Comparison of ENCODE assay signal across 11 cellular contexts in the genomic region with DNA sequence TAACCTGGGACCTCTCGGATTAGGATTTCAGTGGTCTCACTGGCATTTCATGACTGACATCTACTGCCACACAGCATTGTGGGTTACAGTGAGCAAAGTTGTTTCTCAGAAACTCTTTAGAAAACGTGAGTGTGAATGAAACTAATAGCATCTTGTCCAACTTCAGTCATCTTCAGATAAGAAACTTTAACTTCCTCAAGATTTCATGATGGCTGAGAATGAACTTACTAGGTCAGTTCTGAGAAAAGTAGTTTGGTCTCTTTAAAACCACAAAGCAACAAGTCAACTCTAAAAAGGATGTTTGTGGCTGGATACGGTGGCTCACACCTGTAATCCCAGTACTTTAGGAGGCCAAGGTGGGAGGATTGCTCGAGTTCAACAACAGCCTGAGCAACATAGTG. TPM values are rescaled to one million over a fixed set of nuclear protein-coding genes. Genes with fewer than 3 reads are reported as not detected.
A peak's percentile ranks its signal among the peaks of the same experiment; 100 is the strongest.
DNase-seq lines count a peak whose midpoint lies in the region; ATAC-seq lines count a peak whose summit lies in the region.
"Had no signal": no experiment of that assay in that cellular context is flagged by ENCODE, and none has a peak within 500 bp of the region (broad histone marks: within the 10 kb centered on the region; RNA-seq: fewer than 3 reads in every experiment).

No MANE protein-coding gene starts in this region.

- H3K4me3 Mint-ChIP-seq in activated T-helper 2 cell treated with anti-CD3 and anti-CD28 coated beads, Interferon-gamma antibody, Interleukin-2, Interleukin-4, amounts not matched to agents 10 μg/mL and 5 μg/mL and 100 μg/mL, durations not matched to agents 14 hours and 24 hours and 36 hours (ENCODE audit: low read depth), result no peak overlapping the region
- H3K4me3 Mint-ChIP-seq: memory B cell had no signal

- in situ Hi-C loops in ACHN (cut with HindIII; ENCODE audit: low pct_ligation_motif_present, low pct_unique_long_range_greater_than_20kb, low sequenced_read_pairs), result no loop called here

- peaks cover 30% of the 10 kb centered on the region for H3K4me1 Mint-ChIP-seq in activated T-helper 2 cell treated with anti-CD3 and anti-CD28 coated beads, Interferon-gamma antibody, Interleukin-2, Interleukin-4, amounts not matched to agents 10 μg/mL and 5 μg/mL and 100 μg/mL, durations not matched to agents 14 hours and 24 hours and 36 hours (ENCODE audit: low read depth)
- H3K4me1 Mint-ChIP-seq: memory B cell had no signal

- no peaks in the 10 kb centered on the region for H3K9me3 Mint-ChIP-seq in activated T-helper 2 cell treated with anti-CD3 and anti-CD28 coated beads, Interferon-gamma antibody, Interleukin-2, Interleukin-4, amounts not matched to agents 10 μg/mL and 5 μg/mL and 100 μg/mL, durations not matched to agents 14 hours and 24 hours and 36 hours
- H3K9me3 Mint-ChIP-seq: memory B cell had no signal

- peak; percentile 20 for DNase-seq in activated T-helper 2 cell treated with anti-CD3 and anti-CD28 coated beads, Interferon-gamma antibody, Interleukin-2, Interleukin-4, amounts not matched to agents 10 μg/mL and 5 μg/mL and 100 μg/mL, durations not matched to agents 14 hours and 24 hours and 36 hours (ENCODE audit: low spot score)
- DNase-seq in NCI-H2081 treated with DMSO at 0.1 percent for 48 hours (lab: John Stamatoyannopoulos, UW) (no peak), NCI-H345 treated with DMSO at 0.1 percent for 48 hours (lab: John Stamatoyannopoulos, UW; ENCODE audit: unreplicated experiment) (no peak), cardiac septum (ENCODE audit: low spot score) (no peak), ACHN (no peak)
- DNase-seq: foreskin melanocyte, NCI-H1436 treated with DMSO at 0.1 percent for 48 hours had no signal

- ATAC-seq in GM18909 (IDR thresholded peaks at IDR 0.05; ENCODE audit: poor library complexity, unreplicated experiment) (peak; percentile 93), GM21526 (IDR thresholded peaks at IDR 0.05; ENCODE audit: low FRiP score, unreplicated experiment) (peak; percentile 63), HG03159 (IDR thresholded peaks at IDR 0.05; ENCODE audit: unreplicated experiment) (peak; percentile 85)

- H3K27ac Mint-ChIP-seq in activated T-helper 2 cell treated with anti-CD3 and anti-CD28 coated beads, Interferon-gamma antibody, Interleukin-2, Interleukin-4, amounts not matched to agents 10 μg/mL and 5 μg/mL and 100 μg/mL, durations not matched to agents 14 hours and 24 hours and 36 hours, result no peak overlapping the region
- H3K27ac Mint-ChIP-seq: memory B cell had no signal

- H3K27me3 Mint-ChIP-seq in activated T-helper 2 cell treated with anti-CD3 and anti-CD28 coated beads, Interferon-gamma antibody, Interleukin-2, Interleukin-4, amounts not matched to agents 10 μg/mL and 5 μg/mL and 100 μg/mL, durations not matched to agents 14 hours and 24 hours and 36 hours (ENCODE audit: low read depth), result peaks cover 10% of the 10 kb centered on the region
- H3K27me3 Mint-ChIP-seq: memory B cell had no signal

- intact Hi-C loops in activated T-helper 2 cell treated with anti-CD3 and anti-CD28 coated beads, Interferon-gamma antibody, Interleukin-2, Interleukin-4, amounts not matched to agents 10 μg/mL and 5 μg/mL and 100 μg/mL, durations not matched to agents 14 hours and 24 hours and 36 hours (cut with micrococcal nuclease), result loop anchor here (1.0 to 5.0 kb wide), 4 partner anchors 16 to 233 kb away; no protein-coding TSS in a partner anchor
- intact Hi-C loops in cardiac septum (cut with DNase I), result no loop called here

- H3K36me3 Mint-ChIP-seq in activated T-helper 2 cell treated with anti-CD3 and anti-CD28 coated beads, Interferon-gamma antibody, Interleukin-2, Interleukin-4, amounts not matched to agents 10 μg/mL and 5 μg/mL and 100 μg/mL, durations not matched to agents 14 hours and 24 hours and 36 hours (ENCODE audit: low read depth), result no peaks in the 10 kb centered on the region
- H3K36me3 Mint-ChIP-seq: memory B cell had no signal

RNA-seq across cellular contexts. Expression of gene HOMER2, which starts 14.2 kb away (rescaled TPM):
- total RNA-seq in activated T-helper 2 cell treated with anti-CD3 and anti-CD28 coated beads, Interferon-gamma antibody, Interleukin-2, Interleukin-4, amounts not matched to agents 10 μg/mL and 5 μg/mL and 100 μg/mL, durations not matched to agents 14 hours and 24 hours and 36 hours, result 66.1 and 73.3 TPM in 2 replicates
- 41.6 TPM for total RNA-seq in cardiac septum

RNA-seq across cellular contexts. Expression of gene RAMAC, which starts 19.3 kb away (rescaled TPM):
- 21.2 and 22.7 TPM in 2 replicates for total RNA-seq in activated T-helper 2 cell treated with anti-CD3 and anti-CD28 coated beads, Interferon-gamma antibody, Interleukin-2, Interleukin-4, amounts not matched to agents 10 μg/mL and 5 μg/mL and 100 μg/mL, durations not matched to agents 14 hours and 24 hours and 36 hours
- total RNA-seq in cardiac septum, result 12.5 TPM

RNA-seq across cellular contexts. Expression of gene C15orf40, which starts 44.8 kb away (rescaled TPM):
- 22.1 and 24.4 TPM in 2 replicates for total RNA-seq in activated T-helper 2 cell treated with anti-CD3 and anti-CD28 coated beads, Interferon-gamma antibody, Interleukin-2, Interleukin-4, amounts not matched to agents 10 μg/mL and 5 μg/mL and 100 μg/mL, durations not matched to agents 14 hours and 24 hours and 36 hours
- 8.5 TPM for total RNA-seq in cardiac septum
